ENCODE assay signal across 8 cellular contexts in genomic region chr5:80141147-80141671, GRCh38.
A peak's percentile ranks its signal among the peaks of the same experiment; 100 is the strongest.
DNase-seq lines count a peak whose midpoint lies in the region; ATAC-seq and TF ChIP-seq lines count a peak whose summit lies in the region.

No MANE protein-coding gene starts in this region.

- peak overlapping the region; percentile 58 for H3K27ac ChIP-seq in effector memory CD4-positive, alpha-beta T cell (ENCODE audit: insufficient read depth, low read length, poor library complexity, severe bottlenecking)
- no peak overlapping the region for H3K27ac ChIP-seq in MM.1S (ENCODE audit: low read length)

- POLR2A ChIA-PET in MCF 10A (lab: Yijun Ruan, JAX): no interaction called here

- no peak overlapping the region for H3K27ac Mint-ChIP-seq in MCF 10A (ENCODE audit: low read depth, unreplicated experiment)

- H3K36me3 Mint-ChIP-seq in MCF 10A (ENCODE audit: insufficient read depth, unreplicated experiment): peaks cover 17% of the 10 kb centered on the region

- H3K4me3 ChIP-seq in effector memory CD4-positive, alpha-beta T cell (ENCODE audit: insufficient read depth, low read depth, low read length, poor library complexity, severe bottlenecking): no peak overlapping the region
- no peak overlapping the region for H3K4me3 ChIP-seq in MM.1S (ENCODE audit: low read length)

- H3K27me3 ChIP-seq in effector memory CD4-positive, alpha-beta T cell (replicated peaks; ENCODE audit: control insufficient read depth, insufficient read depth, low read length, poor library complexity, severe bottlenecking): no peaks in the 10 kb centered on the region
- H3K27me3 ChIP-seq in MM.1S (replicated peaks; ENCODE audit: insufficient read depth, low read length): no peaks in the 10 kb centered on the region

- no peaks in the 10 kb centered on the region for H3K27me3 Mint-ChIP-seq in MCF 10A (ENCODE audit: insufficient read depth, unreplicated experiment)

- peaks cover 47% of the 10 kb centered on the region for H3K4me1 ChIP-seq in effector memory CD4-positive, alpha-beta T cell (ENCODE audit: control insufficient read depth, insufficient read depth, low read length, poor library complexity, severe bottlenecking)
- H3K4me1 ChIP-seq in MM.1S (ENCODE audit: low read length): no peaks in the 10 kb centered on the region

- DNase-seq in AG08396 (ENCODE audit: low spot score) (peak; percentile 38), NOMO-1 treated with dmso at 0.1 percent for 144 hours (lab: John Stamatoyannopoulos, UW; ENCODE audit: unreplicated experiment) (peak; percentile 81), mucosa of gallbladder (ENCODE audit: low spot score) (peak; percentile 84), MCF 10A (ENCODE audit: unreplicated experiment) (no peak), MM.1S (no peak)
- no peak for DNase-seq in effector memory CD4-positive, alpha-beta T cell

- peaks cover 29% of the 10 kb centered on the region for H3K36me3 ChIP-seq in effector memory CD4-positive, alpha-beta T cell (ENCODE audit: control insufficient read depth, insufficient read depth, low read length)
- H3K36me3 ChIP-seq in MM.1S (replicated peaks; ENCODE audit: insufficient read depth, low read length): no peaks in the 10 kb centered on the region

- CTCF ChIA-PET in MCF 10A (lab: Yijun Ruan, JAX): no interaction called here

- no peak overlapping the region for H3K4me2 ChIP-seq in MM.1S (ENCODE audit: low read depth, low read length)

- no peaks in the 10 kb centered on the region for H3K9me2 ChIP-seq in MM.1S (replicated peaks; ENCODE audit: insufficient read depth, low read length)

- H3K4me1 Mint-ChIP-seq in MCF 10A (ENCODE audit: insufficient read depth, unreplicated experiment): no peaks in the 10 kb centered on the region

- H4K20me1 ChIP-seq in MM.1S (ENCODE audit: insufficient read depth, low read length): no peaks in the 10 kb centered on the region

- H3F3A ChIP-seq in MM.1S (ENCODE audit: insufficient read depth, low read length): no peaks in the 10 kb centered on the region

- H2AFZ ChIP-seq in MM.1S (ENCODE audit: low read length): no peak overlapping the region

- TF ChIP-seq CTCF in MCF 10A (IDR thresholded peaks at IDR 0.05; ENCODE audit: unreplicated experiment): no peak
- TF ChIP-seq CTCF in MM.1S (IDR thresholded peaks at IDR 0.05; ENCODE audit: low read length): no peak

- BruUV-seq in MCF 10A (replicated peaks; lab: Mats Ljungman, UMichigan): no TSS peak

- H3K9ac ChIP-seq in MM.1S (ENCODE audit: low read length): no peak overlapping the region

- H3K79me2 ChIP-seq in MM.1S (ENCODE audit: low read length): no peaks in the 10 kb centered on the region

- ATAC-seq in HG03095 (IDR thresholded peaks at IDR 0.05; ENCODE audit: unreplicated experiment) (no peak), GM21360 (IDR thresholded peaks at IDR 0.05; ENCODE audit: unreplicated experiment) (no peak)

- intact Hi-C loops in MCF 10A (cut with micrococcal nuclease): no loop called here

- no peaks in the 10 kb centered on the region for H3K9me3 ChIP-seq in effector memory CD4-positive, alpha-beta T cell (ENCODE audit: control insufficient read depth, low read length)
- H3K9me3 ChIP-seq in MM.1S (replicated peaks; ENCODE audit: insufficient read depth, low read length): no peaks in the 10 kb centered on the region

- no peak overlapping the region for H3K4me3 Mint-ChIP-seq in MCF 10A (ENCODE audit: unreplicated experiment)

- H3K9me3 Mint-ChIP-seq in MCF 10A (ENCODE audit: unreplicated experiment): no peaks in the 10 kb centered on the region

Comparison
In these comparisons a context has a peak if more than half of its experiments do, and no peak if none do; other contexts are left out.
1. DNase-seq: peak in AG08396 (single experiment), NOMO-1 treated with dmso at 0.1 percent for 144 hours (single experiment) and mucosa of gallbladder (single experiment); none in effector memory CD4-positive, alpha-beta T cell (0 of 3), MCF 10A (single experiment) and MM.1S (single experiment).